In genomic region chr3:24981924-24982323, GRCh38 we compare ENCODE assay signal across 16 cellular contexts.
"Had no signal": no experiment of that assay in that cellular context is flagged by ENCODE, and none has a peak within 500 bp of the region (broad histone marks: within the 10 kb centered on the region; RNA-seq: fewer than 3 reads in every experiment).

No MANE protein-coding gene starts in this region.

- H3K27me3 ChIP-seq: SJCRH30 had no signal

- ATAC-seq: SK-N-SH treated with all-trans-retinoic acid at 6 μM for 48 hours had no signal

- H3K9me3 ChIP-seq: SJCRH30 had no signal

- DNase-seq: KBM-7, MM.1S, NCI-H1092 treated with DMSO at 0.1 percent for 48 hours, NCI-H1436, NCI-H187, NCI-H2029, NCI-H2081 treated with DMSO at 0.1 percent for 48 hours, NCI-H2171 treated with DMSO at 0.1 percent for 48 hours, NCI-H345, NCI-H446 treated with DMSO at 0.1 percent for 48 hours, NCI-H510A treated with DMSO at 0.1 percent for 48 hours, NCI-H748 treated with DMSO at 0.1 percent for 48 hours, SHP77 treated with DMSO at 0.1 percent for 48 hours had no signal

- H3K27ac ChIP-seq: RWPE1, SJCRH30 had no signal

- H3K4me1 ChIP-seq: SJCRH30 had no signal

- H3K4me3 ChIP-seq: SJCRH30 had no signal

- H3K36me3 ChIP-seq: SJCRH30 had no signal
